Comparison of ENCODE assay signal across 18 cellular contexts in genomic region chr22:18539994-18540393, GRCh38. TPM values are rescaled to one million over a fixed set of nuclear protein-coding genes. Genes with fewer than 3 reads are reported as not detected.
"Had no signal": no experiment of that assay in that cellular context is flagged by ENCODE, and none has a peak within 500 bp of the region (broad histone marks: within the 10 kb centered on the region; RNA-seq: fewer than 3 reads in every experiment).

No MANE protein-coding gene starts in this region.

RNA-seq across cellular contexts. Expression of gene TMEM191B, which starts 12.4 kb away (rescaled TPM):
- total RNA-seq: psoas muscle, smooth muscle cell, urinary bladder had no signal
- polyA plus RNA-seq: psoas muscle had no signal

RNA-seq across cellular contexts. Expression of gene GGTLC3, which starts 22.0 kb away (rescaled TPM):
- total RNA-seq: naive thymus-derived CD8-positive, alpha-beta T cell; natural killer cell treated with Interleukin-12 subunit alpha and Interleukin-12 subunit beta and Interleukin-15 and Interleukin-18, amount 100 ng/mL, for 72 hours; neural crest cell; omental fat pad; osteocyte; pancreas; progenitor cell of endocrine pancreas; psoas muscle; renal cortical epithelial cell; right cardiac atrium; right lobe of liver; sigmoid colon; smooth muscle cell; spleen; suprapubic skin; transverse colon; urinary bladder; uterus had no signal
- polyA plus RNA-seq: psoas muscle, right cardiac atrium, sigmoid colon, smooth muscle cell, spleen, urinary bladder had no signal
